25 cellular contexts compared by ENCODE assay signal in the genomic region with DNA sequence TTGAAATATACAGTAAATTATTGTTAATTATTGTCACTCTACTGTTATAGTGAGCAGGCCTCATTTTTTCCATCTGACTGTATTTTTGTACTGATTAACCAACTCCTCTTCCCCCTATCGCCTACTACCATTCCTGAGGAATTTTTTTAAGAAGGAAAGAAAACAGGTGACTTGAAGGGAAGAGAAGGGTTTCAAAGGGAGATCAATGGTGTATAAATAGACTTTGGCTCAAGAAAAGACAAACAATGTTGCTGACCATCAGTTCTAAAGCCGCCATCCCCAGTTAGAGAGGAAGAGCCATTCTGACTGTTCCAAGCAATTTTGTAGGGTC.
"Had no signal": no experiment of that assay in that cellular context is flagged by ENCODE, and none has a peak within 500 bp of the region (broad histone marks: within the 10 kb centered on the region; RNA-seq: fewer than 3 reads in every experiment).

No MANE protein-coding gene starts in this region.

- FAIRE-seq: endothelial cell of umbilical vein, islet of Langerhans had no signal

- H3K4me3 ChIP-seq: coronary artery, esophagus muscularis mucosa, gastroesophageal sphincter, heart left ventricle, mucosa of descending colon, neural progenitor cell, prostate gland, right atrium auricular region, sigmoid colon, stomach, thyroid gland, vagina had no signal

- H3K4me2 ChIP-seq: neural progenitor cell had no signal

- H2AFZ ChIP-seq: neural progenitor cell, parathyroid adenoma had no signal

- H3K27me3 ChIP-seq: esophagus muscularis mucosa, foreskin keratinocyte, neural progenitor cell, right atrium auricular region, sigmoid colon, stomach, thyroid gland, vagina had no signal

- H3K4me1 ChIP-seq: esophagus muscularis mucosa, foreskin keratinocyte, gastroesophageal sphincter, heart left ventricle, neural progenitor cell, parathyroid adenoma, right atrium auricular region, sigmoid colon, thyroid gland, vagina had no signal

- DNase-seq: effector memory CD4-positive, alpha-beta T cell; foreskin keratinocyte; heart left ventricle; hippocampal formation; mesenchymal stem cell; mucosa of descending colon; naive thymus-derived CD4-positive, alpha-beta T cell; sigmoid colon; stimulated activated CD4-positive, alpha-beta T cell treated with anti-CD3 and anti-CD28 coated beads, Interleukin-2, amount 100 ng/mL, for 24 hours; stimulated activated CD4-positive, alpha-beta T cell treated with anti-CD3 and anti-CD28 coated beads, Interleukin-4, amount 100 ng/mL, for 24 hours; stimulated activated naive CD4-positive, alpha-beta T cell treated with Interleukin-2 at 50 U/mL for 16 hours; stomach; thyroid gland; trophoblast cell had no signal

- H3K36me3 ChIP-seq: esophagus muscularis mucosa, gastroesophageal sphincter, heart left ventricle, neural progenitor cell, prostate gland, right atrium auricular region, sigmoid colon, stomach, thyroid gland, vagina had no signal

- H3K79me2 ChIP-seq: parathyroid adenoma had no signal

- H3K27ac ChIP-seq: coronary artery, esophagus muscularis mucosa, foreskin keratinocyte, gastroesophageal sphincter, heart left ventricle, neural progenitor cell, parathyroid adenoma, prostate gland, right atrium auricular region, sigmoid colon, stomach, thyroid gland, vagina had no signal

- H3K9ac ChIP-seq: neural progenitor cell, parathyroid adenoma had no signal

- ATAC-seq: foreskin keratinocyte; gastroesophageal sphincter; heart left ventricle; naive thymus-derived CD4-positive, alpha-beta T cell; stimulated activated effector memory CD8-positive, alpha-beta T cell treated with anti-CD3 and anti-CD28 coated beads, Interleukin-12 subunit alpha, Interleukin-12 subunit beta, amount 100 ng/mL, for 72 hours had no signal

- H3K9me3 ChIP-seq: esophagus muscularis mucosa, gastroesophageal sphincter, heart left ventricle, mucosa of descending colon, prostate gland, right atrium auricular region, sigmoid colon, stomach, thyroid gland, vagina had no signal
